In the genomic region with DNA sequence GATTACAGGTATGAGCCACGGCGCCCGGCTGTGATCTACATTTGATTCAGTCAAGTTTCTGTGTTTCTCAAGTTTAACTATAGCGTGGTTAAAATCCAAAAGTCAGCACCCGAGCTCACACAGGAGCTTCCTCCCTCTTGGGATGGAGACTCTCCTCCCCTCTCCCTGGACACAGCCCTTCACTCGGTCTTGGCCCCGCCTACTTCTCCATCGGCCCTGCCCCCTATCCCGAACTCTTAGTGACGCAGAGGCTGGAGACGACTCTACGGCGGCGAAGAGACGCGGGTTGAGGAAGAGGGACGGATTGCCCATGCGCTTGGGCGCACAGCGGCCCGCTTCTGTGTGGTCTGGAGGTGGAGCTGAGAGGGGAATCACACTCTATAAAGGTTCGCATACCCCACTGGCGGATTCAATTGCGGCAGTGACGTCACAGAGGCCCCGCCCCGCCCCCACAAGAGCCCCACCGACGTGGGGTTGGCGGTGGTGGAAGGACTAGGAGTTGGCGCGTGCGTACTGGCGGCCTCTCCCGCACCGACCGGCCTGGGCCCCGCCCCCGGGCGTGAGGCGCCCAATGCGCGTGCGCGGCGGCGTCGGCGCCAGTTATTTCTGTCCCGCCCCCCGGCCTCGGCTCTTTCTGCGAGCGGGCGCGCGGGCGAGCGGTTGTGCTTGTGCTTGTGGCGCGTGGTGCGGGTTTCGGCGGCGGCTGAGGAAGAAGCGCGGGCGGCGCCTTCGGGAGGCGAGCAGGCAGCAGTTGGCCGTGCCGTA, we compare ENCODE assay signal across 8 cellular contexts. TPM values are rescaled to one million over a fixed set of nuclear protein-coding genes. Genes with fewer than 3 reads are reported as not detected.
A peak's percentile ranks its signal among the peaks of the same experiment; 100 is the strongest.
DNase-seq lines count a peak whose midpoint lies in the region; ATAC-seq and TF ChIP-seq lines count a peak whose summit lies in the region.

A gene (plus strand): TSS at position 239 of the 765 bp plus-strand sequence. CDS start 694 bp downstream, outside the sequence.

- peak within 1 kb of the TSS; percentile 95 for H3K4me2 ChIP-seq in PC-3 (ENCODE audit: low read length)

- peak; percentile 66 for ATAC-seq in HG02571 (IDR thresholded peaks at IDR 0.05; ENCODE audit: unreplicated experiment)
- ATAC-seq in PC-3: peak; percentile 96
- ATAC-seq in activated naive CD4-positive, alpha-beta T cell treated with anti-CD3 and anti-CD28 coated beads, Interleukin-2, amount 50 U/mL, for 72 hours: peak; percentile 96 to 97
- ATAC-seq in Right ventricle myocardium superior (ENCODE audit: poor library complexity): peak; percentile 96

- TF ChIP-seq CTCF in PC-3 (conservative IDR thresholded peaks at IDR 0.05; ENCODE audit: low read depth, low read length) (no peak), prostate gland (IDR thresholded peaks at IDR 0.05) (peak in 1 of 4 experiments; percentile 1), uterus (IDR thresholded peaks at IDR 0.05) (peak in 2 of 4 experiments; percentile 1 to 56)

- DNase-seq in PC-3 (peak; percentile 99), Right ventricle myocardium superior (peak; percentile 99), prostate gland (ENCODE audit: low spot score) (peak; percentile 98), uterus (peak; percentile 98 to 100), NCI-H82 treated with DMSO at 0.1 percent for 48 hours (lab: John Stamatoyannopoulos, UW; ENCODE audit: unreplicated experiment) (no peak)
- peak; percentile 100 for DNase-seq in activated naive CD4-positive, alpha-beta T cell treated with anti-CD3 and anti-CD28 coated beads, Interleukin-2, amount 50 U/mL, for 72 hours (ENCODE audit: low spot score in 2 of 2)

- H3F3A ChIP-seq in PC-3 (ENCODE audit: low read length, unreplicated experiment): peaks cover 5% of the 10 kb centered on the region

- H3K9ac ChIP-seq in PC-3 (ENCODE audit: low read length): peak within 1 kb of the TSS; percentile 89

- peak within 1 kb of the TSS; percentile 96 to 98 for H3K27ac Mint-ChIP-seq in activated naive CD4-positive, alpha-beta T cell treated with anti-CD3 and anti-CD28 coated beads, Interleukin-2, amount 50 U/mL, for 72 hours

- 0% methylated on average over 55 of the region's 73 CpGs for WGBS in prostate gland

- H3K36me3 Mint-ChIP-seq in activated naive CD4-positive, alpha-beta T cell treated with anti-CD3 and anti-CD28 coated beads, Interleukin-2, amount 50 U/mL, for 72 hours: peaks cover 31 to 35% of the 10 kb centered on the region in 2 donors

- H3K27ac ChIP-seq in PC-3 (ENCODE audit: low read length) (peak within 1 kb of the TSS; percentile 88), prostate gland (peak within 1 kb of the TSS; percentile 97), uterus (peak within 1 kb of the TSS; percentile 96 to 97)

- peak within 1 kb of the TSS; percentile 91 for H3K4me3 ChIP-seq in GM08714 (ENCODE audit: low read length)
- peak within 1 kb of the TSS; percentile 92 for H3K4me3 ChIP-seq in PC-3 (ENCODE audit: low read length)
- peak within 1 kb of the TSS; percentile 74 to 91 for H3K4me3 ChIP-seq in prostate gland
- H3K4me3 ChIP-seq in uterus: peak within 1 kb of the TSS; percentile 60 to 79

- H3K27me3 ChIP-seq in PC-3 (ENCODE audit: low read length): no peaks in the 10 kb centered on the region
- no peaks in the 10 kb centered on the region for H3K27me3 ChIP-seq in prostate gland (replicated peaks; ENCODE audit: insufficient read depth)
- H3K27me3 ChIP-seq in uterus: no peaks in the 10 kb centered on the region

- H3K9me3 ChIP-seq in PC-3 (ENCODE audit: low read length) (no peaks in the 10 kb centered on the region), prostate gland (no peaks in the 10 kb centered on the region), uterus (no peaks in the 10 kb centered on the region)

- H3K79me2 ChIP-seq in PC-3 (ENCODE audit: low read length): peaks cover 43% of the 10 kb centered on the region

- H3K9me3 Mint-ChIP-seq in activated naive CD4-positive, alpha-beta T cell treated with anti-CD3 and anti-CD28 coated beads, Interleukin-2, amount 50 U/mL, for 72 hours: no peaks in the 10 kb centered on the region

- intact Hi-C loops in PC-3 (cut with micrococcal nuclease): loop anchor here (1.0 kb wide), 2 partner anchors 11 to 157 kb away; a partner anchor contains a TSS
- intact Hi-C loops in Right ventricle myocardium superior (cut with DNase I): no loop called here
- intact Hi-C loops in prostate gland (cut with DNase I): loop anchor here (1.0 kb wide), 1 partner anchor 25 kb away; a partner anchor contains a TSS
- intact Hi-C loops in uterus (cut with DNase I; ENCODE audit: low total_unique reads): no loop called here

- POLR2A ChIA-PET in PC-3 (lab: Charles Lee; ENCODE audit: unreplicated experiment): interaction anchor here (0.6 to 1.2 kb wide), 9 partner anchors 10 to 369 kb away, joined by 3 to 14 read pairs (median 4); a partner anchor contains a TSS

- CTCF ChIA-PET in PC-3 (lab: Charles Lee): interaction anchor here (0.8 to 1.0 kb wide), 2 partner anchors 24 to 30 kb away, joined by 3 to 5 read pairs; no protein-coding TSS in a partner anchor

- peak within 1 kb of the TSS; percentile 76 for H2AFZ ChIP-seq in PC-3 (ENCODE audit: low read length)

- no peaks in the 10 kb centered on the region for H3K9me2 ChIP-seq in PC-3 (replicated peaks; ENCODE audit: low read length)

- H4K20me1 ChIP-seq in PC-3 (ENCODE audit: low read length): peaks cover 41% of the 10 kb centered on the region

- peaks cover 13% of the 10 kb centered on the region for H3K4me1 ChIP-seq in PC-3 (ENCODE audit: insufficient read depth, low read length)
- peaks cover 17% of the 10 kb centered on the region for H3K4me1 ChIP-seq in prostate gland (replicated peaks)
- peaks cover 10 to 22% of the 10 kb centered on the region in 2 donors for H3K4me1 ChIP-seq in uterus

- peaks cover 39% of the 10 kb centered on the region for H3K36me3 ChIP-seq in PC-3 (ENCODE audit: low read depth, low read length)
- peaks cover 12 to 21% of the 10 kb centered on the region in 2 donors for H3K36me3 ChIP-seq in prostate gland
- H3K36me3 ChIP-seq in uterus: no peaks in the 10 kb centered on the region

- peak; percentile 97 for TF ChIP-seq POLR2A in prostate gland (IDR thresholded peaks at IDR 0.05)
- peak; percentile 98 to 99 for TF ChIP-seq POLR2A in uterus (IDR thresholded peaks at IDR 0.05)

- BruUV-seq in PC-3 (replicated peaks; lab: Mats Ljungman, UMichigan): TSS peak; percentile 100

RNA-seq across cellular contexts. Expression of the gene that starts here (rescaled TPM):
- total RNA-seq in PC-3 (2014; rRNA removed) (1,169 and 1,653 TPM in 2 replicates), Right ventricle myocardium superior (132 TPM), prostate gland (100 to 1,000 TPM; 237 to 374 TPM), uterus (100 to 1,000 TPM; 192 to 322 (median 280) TPM)
- total RNA-seq in activated naive CD4-positive, alpha-beta T cell treated with anti-CD3 and anti-CD28 coated beads, Interleukin-2, amount 50 U/mL, for 72 hours: 100 to 1,000 TPM; 446 to 497 TPM

Comparison
In these comparisons a context has a peak if more than half of its experiments do, and no peak if none do; other contexts are left out.
1. intact Hi-C loops: an anchor here in PC-3 (1.0 kb wide) and prostate gland (1.0 kb wide); none called in Right ventricle myocardium superior and uterus.